In the genomic region with DNA sequence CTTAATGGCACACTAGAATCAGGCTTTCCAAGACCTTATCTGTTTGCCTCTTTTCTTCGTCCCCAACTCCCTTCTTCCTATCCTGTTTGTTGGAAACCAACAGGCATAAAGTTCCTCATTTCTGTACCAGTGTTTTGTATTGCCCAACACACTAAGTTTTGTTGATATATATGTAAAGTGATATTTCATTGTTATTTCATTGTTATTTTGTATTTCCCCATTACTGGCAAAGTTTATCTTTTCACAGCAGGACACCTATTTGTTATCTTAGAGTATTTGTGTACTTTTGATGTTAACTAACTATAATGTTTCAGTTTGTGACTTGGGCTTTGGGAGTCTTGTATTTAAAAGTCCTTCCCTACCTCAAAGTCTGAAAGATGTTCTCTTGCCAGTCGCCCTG, we compare ENCODE assay signal across 28 cellular contexts.
"Had no signal": no experiment of that assay in that cellular context is flagged by ENCODE, and none has a peak within 500 bp of the region (broad histone marks: within the 10 kb centered on the region; RNA-seq: fewer than 3 reads in every experiment).

No MANE protein-coding gene starts in this region.

- H3K36me3 ChIP-seq: colonic mucosa, neural progenitor cell, prostate gland had no signal

- DNase-seq: colonic mucosa; effector CD8-positive, alpha-beta T cell; endodermal cell; foreskin fibroblast; gastrocnemius medialis; head of caudate nucleus; left cardiac atrium; left lung; mesenchymal stem cell; naive thymus-derived CD4-positive, alpha-beta T cell; nucleus accumbens; stimulated activated CD4-positive, alpha-beta T cell treated with anti-CD3 and anti-CD28 coated beads, Interleukin-12 subunit alpha, Interleukin-12 subunit beta, amount 100 ng/mL, for 4 hours; stimulated activated CD4-positive, alpha-beta T cell treated with anti-CD3 and anti-CD28 coated beads, Interleukin-1b, Interleukin-23, amount 100 ng/mL, for 48 hours; stimulated activated CD4-positive, alpha-beta T cell treated with anti-CD3 and anti-CD28 coated beads, Interleukin-4, amount 100 ng/mL, for 1 hour; stimulated activated CD8-positive, alpha-beta memory T cell treated with anti-CD3 and anti-CD28 coated beads, Interleukin-4, amount 100 ng/mL, for 48 hours; stimulated activated naive CD4-positive, alpha-beta T cell; stimulated activated naive CD8-positive, alpha-beta T cell treated with anti-CD3 and anti-CD28 coated beads, Interleukin-15, amount 100 ng/mL, for 72 hours; testis; tibial artery; upper lobe of left lung had no signal

- H3K27me3 Mint-ChIP-seq: dendritic cell treated with granulocyte-macrophage colony-stimulating factor and Interleukin-4, amounts not matched to agents 40 ng/mL and 50 ng/mL, for 4 days; naive thymus-derived CD4-positive, alpha-beta T cell; stimulated activated naive CD8-positive, alpha-beta T cell treated with anti-CD3 and anti-CD28 coated beads, Interleukin-15, amount 100 ng/mL, for 72 hours had no signal

- H3K27me3 ChIP-seq: colonic mucosa, gastrocnemius medialis, hepatocyte, left lung, neural progenitor cell, right atrium auricular region, testis, tibial artery, upper lobe of left lung had no signal

- H3K9me3 Mint-ChIP-seq: stimulated activated naive CD8-positive, alpha-beta T cell treated with anti-CD3 and anti-CD28 coated beads, Interleukin-15, amount 100 ng/mL, for 72 hours had no signal

- H3K27ac ChIP-seq: colonic mucosa, epithelial cell of prostate, gastrocnemius medialis, hepatocyte, left lung, neural progenitor cell, prostate gland, right atrium auricular region, testis, tibial artery, upper lobe of left lung had no signal

- H3K4me1 ChIP-seq: colonic mucosa, left lung, neural progenitor cell, prostate gland, right atrium auricular region, testis, tibial artery, upper lobe of left lung had no signal

- H3K4me3 Mint-ChIP-seq: dendritic cell treated with granulocyte-macrophage colony-stimulating factor and Interleukin-4, amounts not matched to agents 40 ng/mL and 50 ng/mL, for 4 days; endodermal cell; naive thymus-derived CD4-positive, alpha-beta T cell; nephron; neural progenitor cell; stimulated activated naive CD8-positive, alpha-beta T cell treated with anti-CD3 and anti-CD28 coated beads, Interleukin-15, amount 100 ng/mL, for 72 hours had no signal

- H3K4me3 ChIP-seq: colonic mucosa, gastrocnemius medialis, hepatocyte, left lung, neural progenitor cell, prostate gland, right atrium auricular region, smooth muscle cell, testis, tibial artery, upper lobe of left lung had no signal

- H3K9me3 ChIP-seq: colonic mucosa, gastrocnemius medialis, left lung, prostate gland, right atrium auricular region, testis, tibial artery, upper lobe of left lung had no signal

- H3K4me1 Mint-ChIP-seq: nephron; neural progenitor cell; stimulated activated naive CD8-positive, alpha-beta T cell treated with anti-CD3 and anti-CD28 coated beads, Interleukin-15, amount 100 ng/mL, for 72 hours had no signal

- H3K27ac Mint-ChIP-seq: dendritic cell treated with granulocyte-macrophage colony-stimulating factor and Interleukin-4, amounts not matched to agents 40 ng/mL and 50 ng/mL, for 4 days; naive thymus-derived CD4-positive, alpha-beta T cell; nephron; neural progenitor cell; stimulated activated naive CD8-positive, alpha-beta T cell treated with anti-CD3 and anti-CD28 coated beads, Interleukin-15, amount 100 ng/mL, for 72 hours had no signal
